Comparison of ENCODE assay signal across 8 cellular contexts in the genomic region with DNA sequence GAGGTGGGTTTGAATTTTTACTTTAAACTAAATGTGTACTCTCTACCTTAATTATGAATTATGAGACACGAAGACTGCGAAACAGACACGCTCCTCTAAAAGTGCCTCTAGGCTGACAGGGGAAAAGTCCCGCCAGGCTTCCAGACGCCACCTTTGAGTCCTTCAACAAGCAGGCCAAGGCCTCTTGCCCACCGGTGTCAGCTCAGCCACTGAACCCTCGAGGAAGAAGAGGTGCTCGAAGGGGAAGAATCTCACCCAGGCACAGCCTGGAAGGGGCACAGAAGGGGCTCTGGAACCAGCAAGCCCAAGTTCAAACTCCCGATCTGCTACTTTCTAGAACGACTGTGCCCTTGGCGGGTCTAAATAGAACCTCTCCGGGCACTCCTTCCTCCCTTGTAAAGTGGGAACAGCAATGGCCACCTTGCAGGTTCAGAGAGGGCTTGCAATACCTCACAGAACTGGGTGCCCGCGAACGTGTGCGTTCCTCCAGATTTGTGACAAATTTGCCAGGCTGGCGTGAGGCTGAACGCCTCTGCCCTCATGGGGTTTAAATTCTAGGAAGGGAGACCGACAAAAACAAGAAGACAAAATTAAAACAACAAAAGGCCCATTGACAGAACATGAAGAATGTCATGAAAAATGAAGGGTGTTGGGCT.
DNase-seq lines count a peak whose midpoint lies in the region; ATAC-seq, FAIRE-seq and TF ChIP-seq lines count a peak whose summit lies in the region.

No MANE protein-coding gene starts in this region.

- H3K4me3 ChIP-seq in gastrocnemius medialis: peak overlapping the region; percentile 57 to 65 (median 60)

- in situ Hi-C loops in GM13977 (cut with MboI; ENCODE audit: low pct_unique_long_range_greater_than_20kb, low sequenced_read_pairs, unreplicated experiment): no loop called here
- in situ Hi-C loops in gastrocnemius medialis (cut with MboI; ENCODE audit: low sequenced_read_pairs in 4 of 4): no loop called here

- no peak for FAIRE-seq in RCC 7860 (lab: Jason Lieb, UNC)

- DNase-seq in GM13977 (ENCODE audit: low spot score) (peak; percentile 23), foreskin keratinocyte (no peak), gastrocnemius medialis (no peak), NCI-H1417 treated with DMSO at 0.1 percent for 48 hours (lab: John Stamatoyannopoulos, UW) (no peak), RCC 7860 (ENCODE audit: low spot score) (no peak), putamen (ENCODE audit: low spot score) (no peak)

- no peaks in the 10 kb centered on the region for H3K4me1 ChIP-seq in foreskin keratinocyte
- peaks cover 24 to 26% of the 10 kb centered on the region in 2 donors for H3K4me1 ChIP-seq in gastrocnemius medialis

- peak overlapping the region; percentile 96 for H3K27ac ChIP-seq in VCaP
- H3K27ac ChIP-seq in foreskin keratinocyte: peak overlapping the region; percentile 87
- H3K27ac ChIP-seq in gastrocnemius medialis: peak overlapping the region; percentile 68 to 83 (median 80)

- ATAC-seq in foreskin keratinocyte (no peak), gastrocnemius medialis (no peak), HG03196 (IDR thresholded peaks at IDR 0.05; ENCODE audit: unreplicated experiment) (no peak)

- H3K9me3 ChIP-seq in gastrocnemius medialis: no peaks in the 10 kb centered on the region

- intact Hi-C loops in gastrocnemius medialis (cut with DNase I; ENCODE audit: low total_unique reads): loop anchor here (1.0 kb wide), 1 partner anchor 44 kb away; no protein-coding TSS in a partner anchor

- H3K27me3 ChIP-seq in foreskin keratinocyte: no peaks in the 10 kb centered on the region
- no peaks in the 10 kb centered on the region for H3K27me3 ChIP-seq in gastrocnemius medialis

- no peak for TF ChIP-seq POLR2A in gastrocnemius medialis (IDR thresholded peaks at IDR 0.05)

- TF ChIP-seq CTCF in GM13977 (IDR thresholded peaks at IDR 0.05; ENCODE audit: extremely low read depth, insufficient read depth, missing control alignments) (no peak), VCaP (conservative IDR thresholded peaks at IDR 0.05) (no peak), foreskin keratinocyte (conservative IDR thresholded peaks at IDR 0.05) (no peak), gastrocnemius medialis (IDR thresholded peaks at IDR 0.05 in 4 of 5, conservative IDR thresholded peaks at IDR 0.05 in 1 of 5) (no peak)

- H3K36me3 ChIP-seq in gastrocnemius medialis: no peaks in the 10 kb centered on the region
